In genomic region chr1:163744488-163744887, GRCh38 we compare ENCODE assay signal across 24 cellular contexts.
A peak's percentile ranks its signal among the peaks of the same experiment; 100 is the strongest.
DNase-seq lines count a peak whose midpoint lies in the region; ATAC-seq, FAIRE-seq and TF ChIP-seq lines count a peak whose summit lies in the region.
"Had no signal": no experiment of that assay in that cellular context is flagged by ENCODE, and none has a peak within 500 bp of the region (broad histone marks: within the 10 kb centered on the region; RNA-seq: fewer than 3 reads in every experiment).

No MANE protein-coding gene starts in this region.

- H3K36me3 Mint-ChIP-seq in HFFc6 (ENCODE audit: low read depth) = peaks cover 28% of the 10 kb centered on the region
- H3K36me3 Mint-ChIP-seq: CD14-positive monocyte; CD8-positive, alpha-beta memory T cell had no signal

- H3K4me1 Mint-ChIP-seq in HFFc6 (ENCODE audit: low read depth) = peaks cover 42% of the 10 kb centered on the region
- H3K4me1 Mint-ChIP-seq: CD14-positive monocyte; CD8-positive, alpha-beta memory T cell had no signal

- H3K9me3 Mint-ChIP-seq in HFFc6 = peaks cover 15% of the 10 kb centered on the region

- FAIRE-seq in bronchial epithelial cell (lab: Jason Lieb, UNC) (peak; percentile 62), urothelium cell line (lab: Jason Lieb, UNC) (no peak)
- FAIRE-seq: A204.1, GM12878, GM19239 had no signal

- H3K27me3 Mint-ChIP-seq in HFFc6 (ENCODE audit: insufficient read depth) = no peaks in the 10 kb centered on the region
- H3K27me3 Mint-ChIP-seq: CD4-positive, alpha-beta T cell; CD8-positive, alpha-beta memory T cell had no signal

- ATAC-seq in GM19467 (IDR thresholded peaks at IDR 0.05; ENCODE audit: unreplicated experiment) = no peak
- no peak for ATAC-seq in HG03432 (IDR thresholded peaks at IDR 0.05; ENCODE audit: unreplicated experiment)
- ATAC-seq: GM12878 had no signal

- DNase-seq in AG10803 (ENCODE audit: low read depth) (peak; percentile 12), HFFc6 (peak; percentile 33), bronchial epithelial cell (ENCODE audit: low read depth) (peak; percentile 4), epithelial cell of prostate (ENCODE audit: low read depth, low spot score) (peak; percentile 27), NCI-H345 treated with DMSO at 0.1 percent for 48 hours (lab: John Stamatoyannopoulos, UW; ENCODE audit: unreplicated experiment) (no peak), urothelium cell line (ENCODE audit: low spot score) (no peak)
- DNase-seq: AML-193; BE2C; CD4-positive, alpha-beta T cell; CD8-positive, alpha-beta memory T cell; DMS 273 treated with DMSO at 0.1 percent for 48 hours; DMS79; EL; GDM1; GOT3; H7 had no signal

- H3K27ac Mint-ChIP-seq in HFFc6 = peak overlapping the region; percentile 70
- H3K27ac Mint-ChIP-seq: CD14-positive monocyte; CD4-positive, alpha-beta T cell; CD8-positive, alpha-beta memory T cell had no signal

- H3K4me3 ChIP-seq in AG10803 (ENCODE audit: low read length) (no peak overlapping the region), bronchial epithelial cell (ENCODE audit: low read depth, low read length) (no peak overlapping the region)
- H3K4me3 ChIP-seq: BLaER1 treated with 17β-estradiol and CSF1 and Interleukin-3, amounts not matched to agents 10 nM and 100 nM; GM12878 had no signal

- TF ChIP-seq CTCF in AG10803 (conservative IDR thresholded peaks at IDR 0.05; ENCODE audit: low read length) = no peak
- no peak for TF ChIP-seq CTCF in HFFc6 (IDR thresholded peaks at IDR 0.05)
- TF ChIP-seq CTCF in bronchial epithelial cell (IDR thresholded peaks at IDR 0.05; ENCODE audit: insufficient read depth, low read length, severe bottlenecking) = no peak

- H3K27me3 ChIP-seq in bronchial epithelial cell (ENCODE audit: control insufficient read depth, insufficient read depth, low read length) = no peaks in the 10 kb centered on the region
- H3K27me3 ChIP-seq: BE2C; BLaER1 treated with 17β-estradiol and CSF1 and Interleukin-3, amounts not matched to agents 10 nM and 100 nM had no signal

- no peak overlapping the region for H3K27ac ChIP-seq in epithelial cell of prostate
- H3K27ac ChIP-seq: 22Rv1; BLaER1 treated with 17β-estradiol and CSF1 and Interleukin-3, amounts not matched to agents 10 nM and 100 nM had no signal

- no peaks in the 10 kb centered on the region for H3K36me3 ChIP-seq in bronchial epithelial cell (ENCODE audit: control insufficient read depth, insufficient read depth, low read length)
- H3K36me3 ChIP-seq: BE2C; BLaER1 treated with 17β-estradiol and CSF1 and Interleukin-3, amounts not matched to agents 10 nM and 100 nM had no signal

- H3K4me3 Mint-ChIP-seq in HFFc6 = no peak overlapping the region
- H3K4me3 Mint-ChIP-seq: CD14-positive monocyte; CD4-positive, alpha-beta T cell; CD8-positive, alpha-beta memory T cell had no signal

Comparison
In these comparisons a context has a peak if more than half of its experiments do, and no peak if none do; other contexts are left out.
1. DNase-seq: peak in AG10803 (single experiment), HFFc6 (single experiment), bronchial epithelial cell (single experiment) and epithelial cell of prostate (single experiment); none in NCI-H345 treated with DMSO at 0.1 percent for 48 hours (single experiment) and urothelium cell line (single experiment).